1 cellular context compared by ENCODE assay signal in the genomic region with DNA sequence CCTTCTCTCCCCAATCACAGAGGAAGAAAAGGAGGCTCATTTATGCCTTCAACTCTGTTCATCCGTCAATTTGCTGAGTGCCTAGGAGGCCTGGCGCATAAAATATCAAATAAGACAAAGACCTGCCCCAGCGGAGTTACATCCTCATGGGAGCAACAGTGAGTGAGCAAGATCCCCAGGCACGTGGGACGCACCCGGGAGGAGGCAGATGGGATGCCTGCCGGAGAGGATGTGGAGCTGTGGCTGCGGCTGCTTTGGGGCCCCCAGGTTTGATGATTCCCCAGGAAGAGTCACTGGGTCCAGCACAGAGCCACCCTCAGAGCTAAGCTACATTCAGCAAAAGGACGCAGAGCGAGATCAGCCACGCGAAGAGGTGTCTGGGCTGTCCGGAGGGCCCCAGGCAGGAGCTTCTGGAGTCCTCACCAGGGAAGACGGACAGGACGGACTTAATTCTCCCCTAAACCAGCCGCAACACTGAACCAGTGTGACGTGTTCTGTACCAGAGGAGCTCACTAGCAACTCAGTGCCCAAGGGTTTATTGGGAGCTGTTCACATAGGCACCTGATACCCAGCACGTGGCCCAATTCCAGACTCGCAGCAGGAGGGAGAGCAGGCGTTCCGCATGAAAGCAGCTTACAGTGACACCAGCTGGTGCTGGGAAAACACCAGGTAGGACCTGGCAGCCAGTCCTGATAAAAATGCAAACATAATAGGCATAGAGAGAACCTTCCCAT.
TF ChIP-seq lines count a peak whose summit lies in the region.

No MANE protein-coding gene starts in this region.

TF ChIP-seq in GM23338, 12 proteins besides CTCF, POLR2A, EP300 and RAD21 (continued from another document):
- TF ChIP-seq, protein P1, sequence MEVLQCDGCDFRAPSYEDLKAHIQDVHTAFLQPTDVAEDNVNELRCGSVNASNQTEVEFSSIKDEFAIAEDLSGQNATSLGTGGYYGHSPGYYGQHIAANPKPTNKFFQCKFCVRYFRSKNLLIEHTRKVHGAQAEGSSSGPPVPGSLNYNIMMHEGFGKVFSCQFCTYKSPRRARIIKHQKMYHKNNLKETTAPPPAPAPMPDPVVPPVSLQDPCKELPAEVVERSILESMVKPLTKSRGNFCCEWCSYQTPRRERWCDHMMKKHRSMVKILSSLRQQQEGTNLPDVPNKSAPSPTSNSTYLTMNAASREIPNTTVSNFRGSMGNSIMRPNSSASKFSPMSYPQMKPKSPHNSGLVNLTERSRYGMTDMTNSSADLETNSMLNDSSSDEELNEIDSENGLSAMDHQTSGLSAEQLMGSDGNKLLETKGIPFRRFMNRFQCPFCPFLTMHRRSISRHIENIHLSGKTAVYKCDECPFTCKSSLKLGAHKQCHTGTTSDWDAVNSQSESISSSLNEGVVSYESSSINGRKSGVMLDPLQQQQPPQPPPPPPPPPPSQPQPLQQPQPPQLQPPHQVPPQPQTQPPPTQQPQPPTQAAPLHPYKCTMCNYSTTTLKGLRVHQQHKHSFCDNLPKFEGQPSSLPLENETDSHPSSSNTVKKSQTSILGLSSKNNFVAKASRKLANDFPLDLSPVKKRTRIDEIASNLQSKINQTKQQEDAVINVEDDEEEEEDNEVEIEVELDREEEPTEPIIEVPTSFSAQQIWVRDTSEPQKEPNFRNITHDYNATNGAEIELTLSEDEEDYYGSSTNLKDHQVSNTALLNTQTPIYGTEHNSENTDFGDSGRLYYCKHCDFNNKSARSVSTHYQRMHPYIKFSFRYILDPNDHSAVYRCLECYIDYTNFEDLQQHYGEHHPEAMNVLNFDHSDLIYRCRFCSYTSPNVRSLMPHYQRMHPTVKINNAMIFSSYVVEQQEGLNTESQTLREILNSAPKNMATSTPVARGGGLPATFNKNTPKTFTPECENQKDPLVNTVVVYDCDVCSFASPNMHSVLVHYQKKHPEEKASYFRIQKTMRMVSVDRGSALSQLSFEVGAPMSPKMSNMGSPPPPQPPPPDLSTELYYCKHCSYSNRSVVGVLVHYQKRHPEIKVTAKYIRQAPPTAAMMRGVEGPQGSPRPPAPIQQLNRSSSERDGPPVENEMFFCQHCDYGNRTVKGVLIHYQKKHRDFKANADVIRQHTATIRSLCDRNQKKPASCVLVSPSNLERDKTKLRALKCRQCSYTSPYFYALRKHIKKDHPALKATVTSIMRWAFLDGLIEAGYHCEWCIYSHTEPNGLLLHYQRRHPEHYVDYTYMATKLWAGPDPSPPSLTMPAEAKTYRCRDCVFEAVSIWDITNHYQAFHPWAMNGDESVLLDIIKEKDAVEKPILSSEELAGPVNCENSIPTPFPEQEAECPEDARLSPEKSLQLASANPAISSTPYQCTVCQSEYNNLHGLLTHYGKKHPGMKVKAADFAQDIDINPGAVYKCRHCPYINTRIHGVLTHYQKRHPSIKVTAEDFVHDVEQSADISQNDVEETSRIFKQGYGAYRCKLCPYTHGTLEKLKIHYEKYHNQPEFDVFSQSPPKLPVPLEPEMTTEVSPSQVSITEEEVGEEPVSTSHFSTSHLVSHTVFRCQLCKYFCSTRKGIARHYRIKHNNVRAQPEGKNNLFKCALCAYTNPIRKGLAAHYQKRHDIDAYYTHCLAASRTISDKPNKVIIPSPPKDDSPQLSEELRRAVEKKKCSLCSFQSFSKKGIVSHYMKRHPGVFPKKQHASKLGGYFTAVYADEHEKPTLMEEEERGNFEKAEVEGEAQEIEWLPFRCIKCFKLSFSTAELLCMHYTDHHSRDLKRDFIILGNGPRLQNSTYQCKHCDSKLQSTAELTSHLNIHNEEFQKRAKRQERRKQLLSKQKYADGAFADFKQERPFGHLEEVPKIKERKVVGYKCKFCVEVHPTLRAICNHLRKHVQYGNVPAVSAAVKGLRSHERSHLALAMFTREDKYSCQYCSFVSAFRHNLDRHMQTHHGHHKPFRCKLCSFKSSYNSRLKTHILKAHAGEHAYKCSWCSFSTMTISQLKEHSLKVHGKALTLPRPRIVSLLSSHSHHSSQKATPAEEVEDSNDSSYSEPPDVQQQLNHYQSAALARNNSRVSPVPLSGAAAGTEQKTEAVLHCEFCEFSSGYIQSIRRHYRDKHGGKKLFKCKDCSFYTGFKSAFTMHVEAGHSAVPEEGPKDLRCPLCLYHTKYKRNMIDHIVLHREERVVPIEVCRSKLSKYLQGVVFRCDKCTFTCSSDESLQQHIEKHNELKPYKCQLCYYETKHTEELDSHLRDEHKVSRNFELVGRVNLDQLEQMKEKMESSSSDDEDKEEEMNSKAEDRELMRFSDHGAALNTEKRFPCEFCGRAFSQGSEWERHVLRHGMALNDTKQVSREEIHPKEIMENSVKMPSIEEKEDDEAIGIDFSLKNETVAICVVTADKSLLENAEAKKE (CRISPR knock-in tag; IDR thresholded peaks at IDR 0.05) = no peak
- TF ChIP-seq NANOG (IDR thresholded peaks at IDR 0.05; ENCODE audit: borderline replicate concordance) (no peak), EZH2 (IDR thresholded peaks at IDR 0.05; ENCODE audit: low read depth, unreplicated experiment) (no peak), POLR2AphosphoS5 (IDR thresholded peaks at IDR 0.05; ENCODE audit: low read depth) (no peak), JUNB (IDR thresholded peaks at IDR 0.05; ENCODE audit: unreplicated experiment) (no peak)
- TF ChIP-seq, protein P2, sequence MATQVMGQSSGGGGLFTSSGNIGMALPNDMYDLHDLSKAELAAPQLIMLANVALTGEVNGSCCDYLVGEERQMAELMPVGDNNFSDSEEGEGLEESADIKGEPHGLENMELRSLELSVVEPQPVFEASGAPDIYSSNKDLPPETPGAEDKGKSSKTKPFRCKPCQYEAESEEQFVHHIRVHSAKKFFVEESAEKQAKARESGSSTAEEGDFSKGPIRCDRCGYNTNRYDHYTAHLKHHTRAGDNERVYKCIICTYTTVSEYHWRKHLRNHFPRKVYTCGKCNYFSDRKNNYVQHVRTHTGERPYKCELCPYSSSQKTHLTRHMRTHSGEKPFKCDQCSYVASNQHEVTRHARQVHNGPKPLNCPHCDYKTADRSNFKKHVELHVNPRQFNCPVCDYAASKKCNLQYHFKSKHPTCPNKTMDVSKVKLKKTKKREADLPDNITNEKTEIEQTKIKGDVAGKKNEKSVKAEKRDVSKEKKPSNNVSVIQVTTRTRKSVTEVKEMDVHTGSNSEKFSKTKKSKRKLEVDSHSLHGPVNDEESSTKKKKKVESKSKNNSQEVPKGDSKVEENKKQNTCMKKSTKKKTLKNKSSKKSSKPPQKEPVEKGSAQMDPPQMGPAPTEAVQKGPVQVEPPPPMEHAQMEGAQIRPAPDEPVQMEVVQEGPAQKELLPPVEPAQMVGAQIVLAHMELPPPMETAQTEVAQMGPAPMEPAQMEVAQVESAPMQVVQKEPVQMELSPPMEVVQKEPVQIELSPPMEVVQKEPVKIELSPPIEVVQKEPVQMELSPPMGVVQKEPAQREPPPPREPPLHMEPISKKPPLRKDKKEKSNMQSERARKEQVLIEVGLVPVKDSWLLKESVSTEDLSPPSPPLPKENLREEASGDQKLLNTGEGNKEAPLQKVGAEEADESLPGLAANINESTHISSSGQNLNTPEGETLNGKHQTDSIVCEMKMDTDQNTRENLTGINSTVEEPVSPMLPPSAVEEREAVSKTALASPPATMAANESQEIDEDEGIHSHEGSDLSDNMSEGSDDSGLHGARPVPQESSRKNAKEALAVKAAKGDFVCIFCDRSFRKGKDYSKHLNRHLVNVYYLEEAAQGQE (IDR thresholded peaks at IDR 0.05; ENCODE audit: unreplicated experiment) = no peak
